8 cellular contexts compared by ENCODE assay signal in genomic region chr4:151099226-151099975, GRCh38. TPM values are rescaled to one million over a fixed set of nuclear protein-coding genes. Genes with fewer than 3 reads are reported as not detected.
DNase-seq lines count a peak whose midpoint lies in the region; ATAC-seq and TF ChIP-seq lines count a peak whose summit lies in the region.

Gene RPS3A (plus strand): TSS chr4:151099628. CDS start chr4:151099653, 25 bp downstream.

- H3K27ac ChIP-seq in angular gyrus (ENCODE audit: low read depth, low read length) (peak within 1 kb of the TSS; percentile 78), right atrium auricular region (peak within 1 kb of the TSS; percentile 88 to 91), aorta (ENCODE audit: low read depth in 1 of 2, low read length in 2 of 2) (peak within 1 kb of the TSS; percentile 28 to 52)

- H3K27ac Mint-ChIP-seq in T-helper 17 cell = peak within 1 kb of the TSS; percentile 96

- peaks cover 8% of the 10 kb centered on the region for H3K27me3 Mint-ChIP-seq in T-helper 17 cell

- peak; percentile 97 for TF ChIP-seq CTCF in GM13976 (IDR thresholded peaks at IDR 0.05; ENCODE audit: borderline replicate concordance, control extremely low read depth, extremely low read depth, insufficient read depth, missing control alignments)
- peak; percentile 47 to 96 for TF ChIP-seq CTCF in right atrium auricular region (IDR thresholded peaks at IDR 0.05)

- in situ Hi-C loops in GM13976 (cut with MboI; ENCODE audit: low sequenced_read_pairs, unreplicated experiment) = no loop called here

- peak; percentile 91 for ATAC-seq in HG02884 (IDR thresholded peaks at IDR 0.05; ENCODE audit: unreplicated experiment)
- peak; percentile 94 for ATAC-seq in T-helper 17 cell
- ATAC-seq in aorta (ENCODE audit: low FRiP score) = peak; percentile 99

- no peaks in the 10 kb centered on the region for H3K9me3 ChIP-seq in T-helper 17 cell (ENCODE audit: control insufficient read depth, low read length, poor library complexity, severe bottlenecking)
- no peaks in the 10 kb centered on the region for H3K9me3 ChIP-seq in right atrium auricular region
- H3K9me3 ChIP-seq in aorta (ENCODE audit: control insufficient read depth, low read length) = no peaks in the 10 kb centered on the region

- H3K4me3 ChIP-seq in right atrium auricular region (peak within 1 kb of the TSS; percentile 76 to 90), aorta (ENCODE audit: low read length in 2 of 2) (peak within 1 kb of the TSS; percentile 66 to 86)

- intact Hi-C loops in aorta (cut with DNase I) = loop anchor here (10.0 kb wide), 2 partner anchors 655 to 1675 kb away; partner anchors contain the start of genes ARFIP1 (in 1 of the 2) and TIGD4 (in 1 of the 2)

- H3K27me3 ChIP-seq in right atrium auricular region (no peaks in the 10 kb centered on the region), aorta (ENCODE audit: control insufficient read depth in 1 of 2, insufficient read depth in 2 of 2, low read length in 1 of 2) (no peaks in the 10 kb centered on the region)

- peaks cover 10% of the 10 kb centered on the region for H3K36me3 Mint-ChIP-seq in T-helper 17 cell (ENCODE audit: low read depth)

- H3K36me3 ChIP-seq in right atrium auricular region = peaks cover 38% of the 10 kb centered on the region
- H3K36me3 ChIP-seq in aorta (ENCODE audit: control insufficient read depth in 1 of 2, insufficient read depth in 2 of 2, low read length in 1 of 2) = peaks cover 0 to 2% of the 10 kb centered on the region in 2 donors

- H3K4me1 ChIP-seq in right atrium auricular region (peaks cover 0 to 21% of the 10 kb centered on the region in 2 donors), aorta (ENCODE audit: control insufficient read depth in 1 of 2, insufficient read depth in 2 of 2, low read length in 2 of 2) (no peaks in the 10 kb centered on the region)

- H3K4me3 Mint-ChIP-seq in T-helper 17 cell = peak within 1 kb of the TSS; percentile 95

- DNase-seq in GM13976 (ENCODE audit: low spot score) (peak; percentile 94), NCI-H1694 (lab: John Stamatoyannopoulos, UW) (peak; percentile 87), T-helper 17 cell (peak; percentile 87 to 98 (median 97)), right atrium auricular region (ENCODE audit: low spot score) (peak; percentile 98), putamen (ENCODE audit: low spot score) (peak; percentile 96), aorta (peak; percentile 97 to 98)

- peaks cover 27% of the 10 kb centered on the region for H3K4me1 Mint-ChIP-seq in T-helper 17 cell

- WGBS in aorta, 2 donors = 1% methylated on average over 69 of the region's 69 CpGs

RNA-seq across cellular contexts. Expression of gene RPS3A, which starts in this region (rescaled TPM):
- total RNA-seq in T-helper 17 cell (1,000 to 10,000 TPM; 2,611 to 3,189 TPM), right atrium auricular region (1,000 to 10,000 TPM; 1,734 to 2,285 TPM), aorta (1,000 to 10,000 TPM; 1,314 to 1,517 TPM)
- 1,000 to 10,000 TPM; 2,823 to 9,539 TPM for polyA plus RNA-seq in aorta

Comparison
In these comparisons a context has a peak if more than half of its experiments do, and no peak if none do; other contexts are left out.
1. Peak in every context shown above with its lines: DNase-seq, ATAC-seq, H3K4me3 ChIP-seq and H3K27ac ChIP-seq.